ENCODE assay signal across 24 cellular contexts in genomic region chr16:19748389-19749110, GRCh38. TPM values are rescaled to one million over a fixed set of nuclear protein-coding genes. Genes with fewer than 3 reads are reported as not detected.
A peak's percentile ranks its signal among the peaks of the same experiment; 100 is the strongest.
DNase-seq lines count a peak whose midpoint lies in the region; ATAC-seq and TF ChIP-seq lines count a peak whose summit lies in the region.
"Had no signal": no experiment of that assay in that cellular context is flagged by ENCODE, and none has a peak within 500 bp of the region (broad histone marks: within the 10 kb centered on the region; RNA-seq: fewer than 3 reads in every experiment).

No MANE protein-coding gene starts in this region.

- no peaks in the 10 kb centered on the region for H3K27me3 Mint-ChIP-seq in nephron (ENCODE audit: low read depth)
- no peaks in the 10 kb centered on the region for H3K27me3 Mint-ChIP-seq in CD4-positive, alpha-beta T cell
- no peaks in the 10 kb centered on the region for H3K27me3 Mint-ChIP-seq in naive thymus-derived CD4-positive, alpha-beta T cell
- H3K27me3 Mint-ChIP-seq: naive thymus-derived CD8-positive, alpha-beta T cell; stimulated activated naive CD8-positive, alpha-beta T cell treated with anti-CD3 and anti-CD28 coated beads, Interleukin-15, Interleukin-2, amounts not matched to agents 100 ng/mL and 50 ng/mL, for 24 hours had no signal

- intact Hi-C loops in CD4-positive, alpha-beta T cell (cut with DNase I, micrococcal nuclease), result no loop called here
- intact Hi-C loops in naive thymus-derived CD4-positive, alpha-beta T cell (cut with micrococcal nuclease), result no loop called here

- TF ChIP-seq CTCF in cardiac fibroblast (IDR thresholded peaks at IDR 0.05; ENCODE audit: low read depth, low read length) (no peak), nephron (IDR thresholded peaks at IDR 0.05; ENCODE audit: unreplicated experiment in 3 of 3) (no peak)
- no peak for TF ChIP-seq CTCF in CD4-positive, alpha-beta T cell (IDR thresholded peaks at IDR 0.05)

- peak overlapping the region; percentile 89 to 96 (median 90) for H3K27ac Mint-ChIP-seq in nephron
- H3K27ac Mint-ChIP-seq in CD4-positive, alpha-beta T cell, result no peak overlapping the region
- no peak overlapping the region for H3K27ac Mint-ChIP-seq in naive thymus-derived CD4-positive, alpha-beta T cell
- H3K27ac Mint-ChIP-seq: naive thymus-derived CD8-positive, alpha-beta T cell; stimulated activated naive CD8-positive, alpha-beta T cell treated with anti-CD3 and anti-CD28 coated beads, Interleukin-15, Interleukin-2, amounts not matched to agents 100 ng/mL and 50 ng/mL, for 24 hours had no signal

- peak overlapping the region; percentile 13 to 52 (median 14) for H3K4me3 Mint-ChIP-seq in nephron
- H3K4me3 Mint-ChIP-seq in CD4-positive, alpha-beta T cell, result no peak overlapping the region
- H3K4me3 Mint-ChIP-seq in naive thymus-derived CD4-positive, alpha-beta T cell, result no peak overlapping the region
- H3K4me3 Mint-ChIP-seq: naive thymus-derived CD8-positive, alpha-beta T cell; stimulated activated naive CD8-positive, alpha-beta T cell treated with anti-CD3 and anti-CD28 coated beads, Interleukin-15, Interleukin-2, amounts not matched to agents 100 ng/mL and 50 ng/mL, for 24 hours had no signal

- CTCF ChIA-PET in CD4-positive, alpha-beta T cell (lab: Charles Lee), result interaction anchor here (0.7 to 1.0 kb wide), 2 partner anchors 32 to 159 kb away, joined by 3 to 4 read pairs; no protein-coding TSS in a partner anchor
- CTCF ChIA-PET in naive thymus-derived CD4-positive, alpha-beta T cell (lab: Charles Lee), result no interaction called here

- no peak overlapping the region for H3K27ac ChIP-seq in CD4-positive, alpha-beta T cell (ENCODE audit: low read depth, low read length)
- H3K27ac ChIP-seq in naive thymus-derived CD4-positive, alpha-beta T cell (ENCODE audit: low read depth, low read length), result no peak overlapping the region
- H3K27ac ChIP-seq: ovary had no signal

- H3K4me1 Mint-ChIP-seq in nephron, result peaks cover 64% of the 10 kb centered on the region
- no peaks in the 10 kb centered on the region for H3K4me1 Mint-ChIP-seq in CD4-positive, alpha-beta T cell (ENCODE audit: low read depth)
- H3K4me1 Mint-ChIP-seq in naive thymus-derived CD4-positive, alpha-beta T cell, result no peaks in the 10 kb centered on the region
- H3K4me1 Mint-ChIP-seq: naive thymus-derived CD8-positive, alpha-beta T cell had no signal

- no peaks in the 10 kb centered on the region for H3K36me3 ChIP-seq in naive thymus-derived CD4-positive, alpha-beta T cell (ENCODE audit: control insufficient read depth in 2 of 3, insufficient read depth in 3 of 3, low read length in 3 of 3)
- H3K36me3 ChIP-seq: HAP-1, MG63, ovary had no signal

- no peaks in the 10 kb centered on the region for H3K27me3 ChIP-seq in CD4-positive, alpha-beta T cell (ENCODE audit: control insufficient read depth, insufficient read depth, low read length)
- H3K27me3 ChIP-seq in naive thymus-derived CD4-positive, alpha-beta T cell (ENCODE audit: control insufficient read depth in 2 of 2, insufficient read depth in 2 of 2, low read length in 2 of 2), result no peaks in the 10 kb centered on the region
- H3K27me3 ChIP-seq: MG63, ovary had no signal

- DNase-seq in NCI-H1105 (lab: John Stamatoyannopoulos, UW), result peak; percentile 6
- DNase-seq in NCI-H82 (lab: John Stamatoyannopoulos, UW), result peak; percentile 96
- peak; percentile 27 to 46 for DNase-seq in cardiac fibroblast (ENCODE audit: low read depth in 2 of 2)
- DNase-seq in stimulated activated CD4-positive, alpha-beta T cell treated with anti-CD3 and anti-CD28 coated beads, Interleukin-4, amount 100 ng/mL, for 1 hour, result no peak
- DNase-seq in CD4-positive, alpha-beta T cell, result no peak
- DNase-seq in naive thymus-derived CD4-positive, alpha-beta T cell, result no peak
- DNase-seq: activated CD4-positive, alpha-beta T cell treated with anti-CD3 and anti-CD28 coated beads, Interleukin-2, amount 50 U/mL, for 4 hours; activated gamma-delta T cell; AML-193; central memory CD4-positive, alpha-beta T cell; effector CD4-positive, alpha-beta T cell; GF-D8; MG63; naive thymus-derived CD8-positive, alpha-beta T cell; NCI-H1694 treated with DMSO at 0.1 percent for 48 hours; ovary; SHP77; stimulated activated CD4-positive, alpha-beta T cell treated with anti-CD3 and anti-CD28 coated beads, Interleukin-2, amount 100 ng/mL, for 24 hours had no signal

- POLR2A ChIA-PET in CD4-positive, alpha-beta T cell (lab: Charles Lee), result interaction anchor here (0.6 kb wide), 2 partner anchors 132 to 153 kb away, joined by 3 read pairs; no protein-coding TSS in a partner anchor
- POLR2A ChIA-PET in naive thymus-derived CD4-positive, alpha-beta T cell (lab: Charles Lee), result no interaction called here

- H3K36me3 Mint-ChIP-seq in nephron (ENCODE audit: low read depth), result no peaks in the 10 kb centered on the region
- H3K36me3 Mint-ChIP-seq in CD4-positive, alpha-beta T cell (ENCODE audit: low read depth), result no peaks in the 10 kb centered on the region
- no peaks in the 10 kb centered on the region for H3K36me3 Mint-ChIP-seq in naive thymus-derived CD4-positive, alpha-beta T cell
- H3K36me3 Mint-ChIP-seq: naive thymus-derived CD8-positive, alpha-beta T cell had no signal

- no peaks in the 10 kb centered on the region for H3K9me3 Mint-ChIP-seq in nephron
- H3K9me3 Mint-ChIP-seq in CD4-positive, alpha-beta T cell, result no peaks in the 10 kb centered on the region
- no peaks in the 10 kb centered on the region for H3K9me3 Mint-ChIP-seq in naive thymus-derived CD4-positive, alpha-beta T cell
- H3K9me3 Mint-ChIP-seq: naive thymus-derived CD8-positive, alpha-beta T cell; stimulated activated naive CD8-positive, alpha-beta T cell treated with anti-CD3 and anti-CD28 coated beads, Interleukin-15, Interleukin-2, amounts not matched to agents 100 ng/mL and 50 ng/mL, for 24 hours had no signal

- H3K9me3 ChIP-seq in CD4-positive, alpha-beta T cell (ENCODE audit: control insufficient read depth, low read length), result no peaks in the 10 kb centered on the region
- H3K9me3 ChIP-seq in naive thymus-derived CD4-positive, alpha-beta T cell (ENCODE audit: control insufficient read depth in 2 of 3, low read length in 3 of 3), result no peaks in the 10 kb centered on the region
- H3K9me3 ChIP-seq: HAP-1, MG63, ovary had no signal

- no peaks in the 10 kb centered on the region for H3K4me1 ChIP-seq in naive thymus-derived CD4-positive, alpha-beta T cell (ENCODE audit: control insufficient read depth in 2 of 2, insufficient read depth in 2 of 2, low read length in 2 of 2)

- no peak overlapping the region for H3K4me3 ChIP-seq in cardiac fibroblast (replicated peaks in 1 of 2; ENCODE audit: low read depth in 2 of 2, low read length in 2 of 2)
- H3K4me3 ChIP-seq in naive thymus-derived CD4-positive, alpha-beta T cell (ENCODE audit: low read length), result no peak overlapping the region
- H3K4me3 ChIP-seq: GM12878, HAP-1, lung, MG63, ovary had no signal

- ATAC-seq in CD4-positive, alpha-beta T cell (ENCODE audit: poor library complexity), result no peak
- ATAC-seq in naive thymus-derived CD4-positive, alpha-beta T cell, result no peak
- ATAC-seq: GM12878; HepG2; naive thymus-derived CD8-positive, alpha-beta T cell had no signal

RNA-seq across cellular contexts. Expression of gene IQCK, which starts 30.5 kb away (rescaled TPM):
- 1 to 10 TPM; 1.6 to 1.7 TPM for total RNA-seq in CD4-positive, alpha-beta T cell
- 1 to 10 TPM in 4 of 5 experiments, under 1 TPM in 1; 0.48 to 4.1 (median 2.6) TPM for total RNA-seq in naive thymus-derived CD4-positive, alpha-beta T cell
- 1 to 10 TPM; 3.5 to 5.0 TPM for polyA plus RNA-seq in naive thymus-derived CD4-positive, alpha-beta T cell

RNA-seq across cellular contexts. Expression of gene KNOP1, which starts 30.5 kb away (rescaled TPM):
- 1 to 10 TPM; 3.5 to 4.1 TPM for total RNA-seq in CD4-positive, alpha-beta T cell
- 10 to 100 TPM in 3 of 5 experiments, 1 to 10 TPM in 2; 6.4 to 20.6 (median 18.5) TPM for total RNA-seq in naive thymus-derived CD4-positive, alpha-beta T cell
- 10 to 100 TPM in 1 of 2 donors, 1 to 10 TPM in 1; 9.8 to 13.4 TPM for polyA plus RNA-seq in naive thymus-derived CD4-positive, alpha-beta T cell

Comparison
In these comparisons a context has a peak if more than half of its experiments do, and no peak if none do; other contexts are left out.
1. DNase-seq: peak in NCI-H1105 (single experiment), NCI-H82 (single experiment) and cardiac fibroblast (2 of 2); none in stimulated activated CD4-positive, alpha-beta T cell treated with anti-CD3 and anti-CD28 coated beads, Interleukin-4, amount 100 ng/mL, for 1 hour (single experiment), CD4-positive, alpha-beta T cell (0 of 10) and naive thymus-derived CD4-positive, alpha-beta T cell (0 of 9).
2. H3K27ac Mint-ChIP-seq: peak in nephron (3 of 3); none in CD4-positive, alpha-beta T cell (single experiment) and naive thymus-derived CD4-positive, alpha-beta T cell (0 of 9).
3. H3K4me3 Mint-ChIP-seq: peak in nephron (3 of 3); none in CD4-positive, alpha-beta T cell (single experiment) and naive thymus-derived CD4-positive, alpha-beta T cell (0 of 10).